ENCODE assay signal across 2 cellular contexts in the genomic region with DNA sequence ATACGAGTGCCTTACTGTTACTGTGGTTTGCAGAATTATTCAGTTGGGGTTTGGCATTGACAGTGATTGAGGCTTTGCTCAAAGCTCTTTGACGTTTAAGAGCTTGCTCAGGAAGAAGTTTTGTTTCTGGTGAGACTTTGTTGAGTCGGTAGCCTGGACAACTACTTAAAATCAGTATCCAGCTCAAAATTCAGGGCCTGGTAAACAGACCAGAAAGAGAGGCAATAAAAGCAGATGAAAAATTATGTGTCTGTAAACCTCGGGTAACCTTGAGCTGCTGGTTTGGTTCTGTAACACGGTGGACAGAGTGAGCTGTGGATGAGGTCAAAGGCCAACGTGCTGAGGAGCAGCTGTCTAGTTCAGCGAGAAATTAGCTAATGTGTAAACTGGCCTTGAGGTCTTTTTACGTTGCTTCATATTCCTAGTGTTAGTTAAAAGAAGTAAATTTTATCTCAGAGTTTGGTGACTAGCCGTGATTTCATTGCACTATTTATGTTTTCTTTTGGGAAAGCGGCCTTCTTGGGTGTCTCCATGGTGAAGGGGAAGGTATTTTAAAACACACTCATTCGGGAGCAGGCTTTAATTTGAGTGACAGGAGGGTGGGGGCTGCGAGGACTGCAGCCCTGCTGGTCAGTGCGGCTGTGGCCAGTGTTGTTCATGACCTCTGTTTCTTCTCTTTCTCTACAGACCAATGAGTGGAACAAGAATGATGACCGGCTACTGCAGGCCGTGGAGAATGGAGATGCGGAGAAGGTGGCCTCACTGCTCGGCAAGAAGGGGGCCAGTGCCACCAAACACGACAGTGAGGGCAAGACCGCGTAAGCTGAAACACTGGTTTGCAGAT.
TF ChIP-seq lines count a peak whose summit lies in the region.

No MANE protein-coding gene starts in this region.

TF ChIP-seq in GM23338, 12 proteins besides CTCF, POLR2A, EP300 and RAD21 (continued from another document):
- TF ChIP-seq, protein P1, sequence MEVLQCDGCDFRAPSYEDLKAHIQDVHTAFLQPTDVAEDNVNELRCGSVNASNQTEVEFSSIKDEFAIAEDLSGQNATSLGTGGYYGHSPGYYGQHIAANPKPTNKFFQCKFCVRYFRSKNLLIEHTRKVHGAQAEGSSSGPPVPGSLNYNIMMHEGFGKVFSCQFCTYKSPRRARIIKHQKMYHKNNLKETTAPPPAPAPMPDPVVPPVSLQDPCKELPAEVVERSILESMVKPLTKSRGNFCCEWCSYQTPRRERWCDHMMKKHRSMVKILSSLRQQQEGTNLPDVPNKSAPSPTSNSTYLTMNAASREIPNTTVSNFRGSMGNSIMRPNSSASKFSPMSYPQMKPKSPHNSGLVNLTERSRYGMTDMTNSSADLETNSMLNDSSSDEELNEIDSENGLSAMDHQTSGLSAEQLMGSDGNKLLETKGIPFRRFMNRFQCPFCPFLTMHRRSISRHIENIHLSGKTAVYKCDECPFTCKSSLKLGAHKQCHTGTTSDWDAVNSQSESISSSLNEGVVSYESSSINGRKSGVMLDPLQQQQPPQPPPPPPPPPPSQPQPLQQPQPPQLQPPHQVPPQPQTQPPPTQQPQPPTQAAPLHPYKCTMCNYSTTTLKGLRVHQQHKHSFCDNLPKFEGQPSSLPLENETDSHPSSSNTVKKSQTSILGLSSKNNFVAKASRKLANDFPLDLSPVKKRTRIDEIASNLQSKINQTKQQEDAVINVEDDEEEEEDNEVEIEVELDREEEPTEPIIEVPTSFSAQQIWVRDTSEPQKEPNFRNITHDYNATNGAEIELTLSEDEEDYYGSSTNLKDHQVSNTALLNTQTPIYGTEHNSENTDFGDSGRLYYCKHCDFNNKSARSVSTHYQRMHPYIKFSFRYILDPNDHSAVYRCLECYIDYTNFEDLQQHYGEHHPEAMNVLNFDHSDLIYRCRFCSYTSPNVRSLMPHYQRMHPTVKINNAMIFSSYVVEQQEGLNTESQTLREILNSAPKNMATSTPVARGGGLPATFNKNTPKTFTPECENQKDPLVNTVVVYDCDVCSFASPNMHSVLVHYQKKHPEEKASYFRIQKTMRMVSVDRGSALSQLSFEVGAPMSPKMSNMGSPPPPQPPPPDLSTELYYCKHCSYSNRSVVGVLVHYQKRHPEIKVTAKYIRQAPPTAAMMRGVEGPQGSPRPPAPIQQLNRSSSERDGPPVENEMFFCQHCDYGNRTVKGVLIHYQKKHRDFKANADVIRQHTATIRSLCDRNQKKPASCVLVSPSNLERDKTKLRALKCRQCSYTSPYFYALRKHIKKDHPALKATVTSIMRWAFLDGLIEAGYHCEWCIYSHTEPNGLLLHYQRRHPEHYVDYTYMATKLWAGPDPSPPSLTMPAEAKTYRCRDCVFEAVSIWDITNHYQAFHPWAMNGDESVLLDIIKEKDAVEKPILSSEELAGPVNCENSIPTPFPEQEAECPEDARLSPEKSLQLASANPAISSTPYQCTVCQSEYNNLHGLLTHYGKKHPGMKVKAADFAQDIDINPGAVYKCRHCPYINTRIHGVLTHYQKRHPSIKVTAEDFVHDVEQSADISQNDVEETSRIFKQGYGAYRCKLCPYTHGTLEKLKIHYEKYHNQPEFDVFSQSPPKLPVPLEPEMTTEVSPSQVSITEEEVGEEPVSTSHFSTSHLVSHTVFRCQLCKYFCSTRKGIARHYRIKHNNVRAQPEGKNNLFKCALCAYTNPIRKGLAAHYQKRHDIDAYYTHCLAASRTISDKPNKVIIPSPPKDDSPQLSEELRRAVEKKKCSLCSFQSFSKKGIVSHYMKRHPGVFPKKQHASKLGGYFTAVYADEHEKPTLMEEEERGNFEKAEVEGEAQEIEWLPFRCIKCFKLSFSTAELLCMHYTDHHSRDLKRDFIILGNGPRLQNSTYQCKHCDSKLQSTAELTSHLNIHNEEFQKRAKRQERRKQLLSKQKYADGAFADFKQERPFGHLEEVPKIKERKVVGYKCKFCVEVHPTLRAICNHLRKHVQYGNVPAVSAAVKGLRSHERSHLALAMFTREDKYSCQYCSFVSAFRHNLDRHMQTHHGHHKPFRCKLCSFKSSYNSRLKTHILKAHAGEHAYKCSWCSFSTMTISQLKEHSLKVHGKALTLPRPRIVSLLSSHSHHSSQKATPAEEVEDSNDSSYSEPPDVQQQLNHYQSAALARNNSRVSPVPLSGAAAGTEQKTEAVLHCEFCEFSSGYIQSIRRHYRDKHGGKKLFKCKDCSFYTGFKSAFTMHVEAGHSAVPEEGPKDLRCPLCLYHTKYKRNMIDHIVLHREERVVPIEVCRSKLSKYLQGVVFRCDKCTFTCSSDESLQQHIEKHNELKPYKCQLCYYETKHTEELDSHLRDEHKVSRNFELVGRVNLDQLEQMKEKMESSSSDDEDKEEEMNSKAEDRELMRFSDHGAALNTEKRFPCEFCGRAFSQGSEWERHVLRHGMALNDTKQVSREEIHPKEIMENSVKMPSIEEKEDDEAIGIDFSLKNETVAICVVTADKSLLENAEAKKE (CRISPR knock-in tag; IDR thresholded peaks at IDR 0.05), result no peak
- TF ChIP-seq EZH2phosphoT487 (IDR thresholded peaks at IDR 0.05; ENCODE audit: unreplicated experiment) (no peak), NANOG (IDR thresholded peaks at IDR 0.05; ENCODE audit: borderline replicate concordance) (no peak), EZH2 (IDR thresholded peaks at IDR 0.05; ENCODE audit: low read depth, unreplicated experiment) (no peak)

TF ChIP-seq in liver, 16 proteins besides CTCF, POLR2A, EP300 and RAD21 (continued from another document):
- TF ChIP-seq, protein P2, sequence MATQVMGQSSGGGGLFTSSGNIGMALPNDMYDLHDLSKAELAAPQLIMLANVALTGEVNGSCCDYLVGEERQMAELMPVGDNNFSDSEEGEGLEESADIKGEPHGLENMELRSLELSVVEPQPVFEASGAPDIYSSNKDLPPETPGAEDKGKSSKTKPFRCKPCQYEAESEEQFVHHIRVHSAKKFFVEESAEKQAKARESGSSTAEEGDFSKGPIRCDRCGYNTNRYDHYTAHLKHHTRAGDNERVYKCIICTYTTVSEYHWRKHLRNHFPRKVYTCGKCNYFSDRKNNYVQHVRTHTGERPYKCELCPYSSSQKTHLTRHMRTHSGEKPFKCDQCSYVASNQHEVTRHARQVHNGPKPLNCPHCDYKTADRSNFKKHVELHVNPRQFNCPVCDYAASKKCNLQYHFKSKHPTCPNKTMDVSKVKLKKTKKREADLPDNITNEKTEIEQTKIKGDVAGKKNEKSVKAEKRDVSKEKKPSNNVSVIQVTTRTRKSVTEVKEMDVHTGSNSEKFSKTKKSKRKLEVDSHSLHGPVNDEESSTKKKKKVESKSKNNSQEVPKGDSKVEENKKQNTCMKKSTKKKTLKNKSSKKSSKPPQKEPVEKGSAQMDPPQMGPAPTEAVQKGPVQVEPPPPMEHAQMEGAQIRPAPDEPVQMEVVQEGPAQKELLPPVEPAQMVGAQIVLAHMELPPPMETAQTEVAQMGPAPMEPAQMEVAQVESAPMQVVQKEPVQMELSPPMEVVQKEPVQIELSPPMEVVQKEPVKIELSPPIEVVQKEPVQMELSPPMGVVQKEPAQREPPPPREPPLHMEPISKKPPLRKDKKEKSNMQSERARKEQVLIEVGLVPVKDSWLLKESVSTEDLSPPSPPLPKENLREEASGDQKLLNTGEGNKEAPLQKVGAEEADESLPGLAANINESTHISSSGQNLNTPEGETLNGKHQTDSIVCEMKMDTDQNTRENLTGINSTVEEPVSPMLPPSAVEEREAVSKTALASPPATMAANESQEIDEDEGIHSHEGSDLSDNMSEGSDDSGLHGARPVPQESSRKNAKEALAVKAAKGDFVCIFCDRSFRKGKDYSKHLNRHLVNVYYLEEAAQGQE (IDR thresholded peaks at IDR 0.05), result peak; percentile 66
- TF ChIP-seq, protein P3, sequence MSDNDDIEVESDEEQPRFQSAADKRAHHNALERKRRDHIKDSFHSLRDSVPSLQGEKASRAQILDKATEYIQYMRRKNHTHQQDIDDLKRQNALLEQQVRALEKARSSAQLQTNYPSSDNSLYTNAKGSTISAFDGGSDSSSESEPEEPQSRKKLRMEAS (IDR thresholded peaks at IDR 0.05), result peak; percentile 80
- TF ChIP-seq YY1 (IDR thresholded peaks at IDR 0.05), result peak; percentile 47
- TF ChIP-seq HNF4G (IDR thresholded peaks at IDR 0.05), result peak; percentile 40
- TF ChIP-seq, protein P4, sequence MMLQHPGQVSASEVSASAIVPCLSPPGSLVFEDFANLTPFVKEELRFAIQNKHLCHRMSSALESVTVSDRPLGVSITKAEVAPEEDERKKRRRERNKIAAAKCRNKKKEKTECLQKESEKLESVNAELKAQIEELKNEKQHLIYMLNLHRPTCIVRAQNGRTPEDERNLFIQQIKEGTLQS (IDR thresholded peaks at IDR 0.05), result no peak
- peak; percentile 69 for TF ChIP-seq FOXA1 (IDR thresholded peaks at IDR 0.05)
- TF ChIP-seq HNF4A (conservative IDR thresholded peaks at IDR 0.05), result peak; percentile 87 to 90
- TF ChIP-seq RXRA (IDR thresholded peaks at IDR 0.05), result peak; percentile 99
- peak; percentile 90 for TF ChIP-seq NR2F2 (IDR thresholded peaks at IDR 0.05)
- TF ChIP-seq GABPA (IDR thresholded peaks at IDR 0.05 in 1 of 2, conservative IDR thresholded peaks at IDR 0.05 in 1 of 2), result peak in 1 of 2 donors; percentile 36
- peak; percentile 78 for TF ChIP-seq FOXA2 (IDR thresholded peaks at IDR 0.05)
